ENCODE assay signal across 8 cellular contexts in the genomic region with DNA sequence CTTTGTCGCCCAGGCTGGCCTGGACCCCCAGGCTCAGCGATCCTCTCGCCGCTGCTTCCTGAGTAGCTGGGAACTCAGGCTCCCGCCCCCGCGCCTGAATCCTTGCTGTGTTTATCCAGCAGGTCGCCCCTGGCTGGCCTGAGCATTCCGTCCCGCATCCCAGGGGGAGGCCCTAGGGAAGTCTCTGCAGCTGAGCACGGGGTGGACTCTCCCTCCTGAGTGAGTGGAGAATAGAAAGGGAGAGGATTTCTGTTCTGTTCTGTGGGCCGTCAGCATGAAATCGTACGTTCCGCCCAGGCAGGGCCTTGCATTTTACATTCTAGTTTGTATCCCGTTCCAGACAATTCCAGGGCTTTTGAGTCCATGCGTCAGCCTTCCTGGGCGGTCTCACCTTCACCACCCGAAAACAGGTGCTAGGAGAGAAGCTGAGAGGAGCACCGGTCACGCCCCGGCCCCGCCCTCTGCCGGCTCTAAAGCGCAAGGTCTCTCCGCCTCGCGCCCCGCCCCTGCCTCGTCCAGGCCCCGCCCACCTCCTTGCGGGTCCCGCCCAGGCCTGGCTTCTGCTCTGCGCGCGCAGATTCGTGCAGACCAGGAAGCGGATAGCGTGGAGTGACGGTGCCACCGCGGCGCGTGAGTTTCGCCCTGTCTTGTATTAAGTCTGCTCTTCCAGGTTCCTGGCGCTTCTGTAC. TPM values are rescaled to one million over a fixed set of nuclear protein-coding genes. Genes with fewer than 3 reads are reported as not detected.
DNase-seq lines count a peak whose midpoint lies in the region; ATAC-seq and TF ChIP-seq lines count a peak whose summit lies in the region.

A gene (plus strand): TSS at position 586 of the 689 bp plus-strand sequence. CDS start 15,285 bp downstream, outside the sequence.

- H3K4me1 Mint-ChIP-seq in GM23338 (peaks cover 21% of the 10 kb centered on the region; the same call in 2 of the 3 replicates), nephron progenitor cell (peaks cover 52% of the 10 kb centered on the region)
- H3K4me1 Mint-ChIP-seq in stimulated activated naive CD8-positive, alpha-beta T cell treated with anti-CD3 and anti-CD28 coated beads, Interleukin-15, Interleukin-2, amounts not matched to agents 100 ng/mL and 50 ng/mL, for 24 hours (ENCODE audit: low read depth), result peaks cover 33% of the 10 kb centered on the region

- peaks cover 9% of the 10 kb centered on the region; the same call in 1 of the 2 replicates for H3K36me3 ChIP-seq in GM23338 (ENCODE audit: insufficient read depth)

- peak; percentile 95 for ATAC-seq in GM23338

- H3K4me1 ChIP-seq in GM23338 (ENCODE audit: insufficient read depth), result peaks cover 16% of the 10 kb centered on the region; the same call in 1 of the 2 replicates

- H3K27ac ChIP-seq in GM23338 (ENCODE audit: low read depth), result peak within 1 kb of the TSS; percentile 93

- H3F3A ChIP-seq in GM23338 (replicated peaks; ENCODE audit: low read depth), result 0 out of 2 replicates have a peak, but pooled peaks cover 4% of the 10 kb centered on the region

- H3K4me3 Mint-ChIP-seq in GM23338 (peak within 1 kb of the TSS; percentile 93), nephron progenitor cell (peak within 1 kb of the TSS; percentile 87)
- peak within 1 kb of the TSS; percentile 90 for H3K4me3 Mint-ChIP-seq in stimulated activated naive CD8-positive, alpha-beta T cell treated with anti-CD3 and anti-CD28 coated beads, Interleukin-15, Interleukin-2, amounts not matched to agents 100 ng/mL and 50 ng/mL, for 24 hours

- H3K4me2 ChIP-seq in GM23338, result peak within 1 kb of the TSS; percentile 82

- H3K9me3 Mint-ChIP-seq in GM23338, result no peaks in the 10 kb centered on the region
- no peaks in the 10 kb centered on the region for H3K9me3 Mint-ChIP-seq in nephron progenitor cell
- H3K9me3 Mint-ChIP-seq in stimulated activated naive CD8-positive, alpha-beta T cell treated with anti-CD3 and anti-CD28 coated beads, Interleukin-15, Interleukin-2, amounts not matched to agents 100 ng/mL and 50 ng/mL, for 24 hours, result peaks cover 11% of the 10 kb centered on the region

- no peaks in the 10 kb centered on the region for H3K27me3 ChIP-seq in GM23338 (ENCODE audit: insufficient read depth)

- DNase-seq in ELR (ENCODE audit: low read depth) (peak; percentile 90), GM23338 (ENCODE audit: low spot score) (peak; percentile 98), LHCN-M2 (ENCODE audit: low read depth) (peak; percentile 83), RPMI7951 (ENCODE audit: low read depth) (peak; percentile 88), fibroblast of the aortic adventitia (ENCODE audit: low read depth) (peak; percentile 82), nephron progenitor cell (peak; percentile 99)
- peak; percentile 96 for DNase-seq in activated T-helper 9 cell treated with anti-CD3 and anti-CD28 coated beads, Interleukin-2, amount 50 U/mL, for 16 hours (ENCODE audit: low read depth)

- peaks cover 8% of the 10 kb centered on the region for H4K20me1 ChIP-seq in GM23338 (replicated peaks; ENCODE audit: insufficient read depth)

- peak within 1 kb of the TSS; percentile 44; the same call in 1 of the 2 replicates for H2AFZ ChIP-seq in GM23338

- H3K4me3 ChIP-seq in GM23338 (peak within 1 kb of the TSS; percentile 85), fibroblast of the aortic adventitia (ENCODE audit: low read depth, low read length) (peak within 1 kb of the TSS; percentile 90)

- H3K27me3 Mint-ChIP-seq in GM23338 (ENCODE audit: insufficient read depth, low read depth, poor library complexity), result peaks cover 8% of the 10 kb centered on the region
- peaks cover 19% of the 10 kb centered on the region for H3K27me3 Mint-ChIP-seq in nephron progenitor cell (ENCODE audit: low read depth, poor library complexity)
- H3K27me3 Mint-ChIP-seq in stimulated activated naive CD8-positive, alpha-beta T cell treated with anti-CD3 and anti-CD28 coated beads, Interleukin-15, Interleukin-2, amounts not matched to agents 100 ng/mL and 50 ng/mL, for 24 hours, result no peaks in the 10 kb centered on the region

- H3K36me3 Mint-ChIP-seq in GM23338 (ENCODE audit: low read depth), result peaks cover 23% of the 10 kb centered on the region
- H3K36me3 Mint-ChIP-seq in nephron progenitor cell (ENCODE audit: low read depth), result peaks cover 34% of the 10 kb centered on the region
- peaks cover 38% of the 10 kb centered on the region for H3K36me3 Mint-ChIP-seq in stimulated activated naive CD8-positive, alpha-beta T cell treated with anti-CD3 and anti-CD28 coated beads, Interleukin-15, Interleukin-2, amounts not matched to agents 100 ng/mL and 50 ng/mL, for 24 hours (ENCODE audit: low read depth)

- H3K27ac Mint-ChIP-seq in GM23338 (peak within 1 kb of the TSS; percentile 96), nephron progenitor cell (peak within 1 kb of the TSS; percentile 92)
- peak within 1 kb of the TSS; percentile 93 for H3K27ac Mint-ChIP-seq in stimulated activated naive CD8-positive, alpha-beta T cell treated with anti-CD3 and anti-CD28 coated beads, Interleukin-15, Interleukin-2, amounts not matched to agents 100 ng/mL and 50 ng/mL, for 24 hours

- no peaks in the 10 kb centered on the region for H3K9me2 ChIP-seq in GM23338 (ENCODE audit: insufficient read depth)

- TF ChIP-seq CTCF in GM23338 (conservative IDR thresholded peaks at IDR 0.05; ENCODE audit: low read depth in 2 of 2) (no peak), fibroblast of the aortic adventitia (IDR thresholded peaks at IDR 0.05; ENCODE audit: insufficient read depth, low read length) (peak; percentile 61), nephron progenitor cell (IDR thresholded peaks at IDR 0.05) (peak; percentile 40)

- peaks cover 31% of the 10 kb centered on the region for H3K79me2 ChIP-seq in GM23338 (replicated peaks; ENCODE audit: insufficient read depth)

TF ChIP-seq in GM23338, 12 proteins besides CTCF, POLR2A, EP300 and RAD21:
- TF ChIP-seq CREB1 (CRISPR knock-in tag; IDR thresholded peaks at IDR 0.05; ENCODE audit: low read depth), result 0 out of 2 replicates have a peak, but pooled peaks have one; percentile 20
- TF ChIP-seq POLR2AphosphoS5 (IDR thresholded peaks at IDR 0.05; ENCODE audit: low read depth), result peak; percentile 73
- TF ChIP-seq, protein P1, sequence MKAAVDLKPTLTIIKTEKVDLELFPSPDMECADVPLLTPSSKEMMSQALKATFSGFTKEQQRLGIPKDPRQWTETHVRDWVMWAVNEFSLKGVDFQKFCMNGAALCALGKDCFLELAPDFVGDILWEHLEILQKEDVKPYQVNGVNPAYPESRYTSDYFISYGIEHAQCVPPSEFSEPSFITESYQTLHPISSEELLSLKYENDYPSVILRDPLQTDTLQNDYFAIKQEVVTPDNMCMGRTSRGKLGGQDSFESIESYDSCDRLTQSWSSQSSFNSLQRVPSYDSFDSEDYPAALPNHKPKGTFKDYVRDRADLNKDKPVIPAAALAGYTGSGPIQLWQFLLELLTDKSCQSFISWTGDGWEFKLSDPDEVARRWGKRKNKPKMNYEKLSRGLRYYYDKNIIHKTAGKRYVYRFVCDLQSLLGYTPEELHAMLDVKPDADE (IDR thresholded peaks at IDR 0.05), result no peak
TF ChIP-seq in GM23338: peak in this region for 2.

RNA-seq across cellular contexts. Expression of the gene that starts here (rescaled TPM):
- total RNA-seq in GM23338 (2014; rRNA removed; shearing (Covaris generic)), result 35.0 and 40.1 TPM in 2 replicates
- polyA plus RNA-seq in GM23338 (2016; fragmentation: Nextera tagmentation; extraction: Ambion mirVana), result 13.4 and 17.1 TPM in 2 replicates
- total RNA-seq in LHCN-M2 (2014; rRNA removed) (11.8 and 16.1 TPM in 2 replicates), fibroblast of the aortic adventitia (ENCODE audit: low replicate concordance) (10.8 and 11.5 TPM in 2 replicates)
- polyA plus RNA-seq in LHCN-M2 (2012), result 3.6 TPM
- total RNA-seq in RPMI7951 (2014; rRNA removed; shearing (Covaris generic)), result 15.4 and 16.7 TPM in 2 replicates

Comparison
In these comparisons a context has a peak if more than half of its experiments do, and no peak if none do; other contexts are left out.
1. Peak in every context shown above with its lines: DNase-seq, ATAC-seq, H3K4me3 ChIP-seq and H3K27ac ChIP-seq.
2. CTCF ChIP-seq: peak in fibroblast of the aortic adventitia (single experiment) and nephron progenitor cell (single experiment); none in GM23338 (0 of 2).